In genomic region chr2:217650716-217651360, GRCh38 we compare ENCODE assay signal across 9 cellular contexts.
DNase-seq lines count a peak whose midpoint lies in the region; ATAC-seq, FAIRE-seq and TF ChIP-seq lines count a peak whose summit lies in the region.
"Had no signal": no experiment of that assay in that cellular context is flagged by ENCODE, and none has a peak within 500 bp of the region (broad histone marks: within the 10 kb centered on the region; RNA-seq: fewer than 3 reads in every experiment).

No MANE protein-coding gene starts in this region.

- peak; percentile 73 to 79 for TF ChIP-seq RAD21 in H1 (IDR thresholded peaks at IDR 0.05 in 1 of 2, conservative IDR thresholded peaks at IDR 0.05 in 1 of 2; ENCODE audit: low read depth in 2 of 2, low read length in 2 of 2)

- H3K9me3 ChIP-seq in Panc1 (ENCODE audit: control insufficient read depth, insufficient read depth, low read depth, low read length): no peaks in the 10 kb centered on the region
- H3K9me3 ChIP-seq in H1 (ENCODE audit: insufficient read depth in 2 of 2, low read depth in 1 of 2, low read length in 1 of 2): no peaks in the 10 kb centered on the region
- H3K9me3 ChIP-seq: SJSA1 had no signal

- peak overlapping the region; percentile 12 to 45; a peak in 3 of 4 replicates for H3K4me2 ChIP-seq in H1 (ENCODE audit: insufficient read depth in 1 of 2, low read depth in 2 of 2, low read length in 2 of 2)

- H3K18ac ChIP-seq in H1 (ENCODE audit: extremely low read depth, low read length): no peak overlapping the region

- TF ChIP-seq POLR2A in H1 (IDR thresholded peaks at IDR 0.05; ENCODE audit: control extremely low read depth in 1 of 2, low read depth in 2 of 2, low read length in 2 of 2): no peak

- TF ChIP-seq CTCF in BJ (IDR thresholded peaks at IDR 0.05; ENCODE audit: insufficient read depth, low read depth, low read length): peak; percentile 83
- TF ChIP-seq CTCF in GM13976 (IDR thresholded peaks at IDR 0.05; ENCODE audit: borderline replicate concordance, control extremely low read depth, extremely low read depth, insufficient read depth, missing control alignments): peak; percentile 67
- TF ChIP-seq CTCF in Panc1 (IDR thresholded peaks at IDR 0.05): peak; percentile 66
- peak; percentile 47 to 94 (median 77) for TF ChIP-seq CTCF in H1 (IDR thresholded peaks at IDR 0.05; ENCODE audit: control extremely low read depth in 1 of 3, insufficient read depth in 1 of 3, low read depth in 1 of 3, low read length in 3 of 3)

- CTCF ChIA-PET in BJ (lab: Yijun Ruan, JAX) (interaction anchor here (0.6 to 7.9 kb wide), 40 partner anchors 8 to 1268 kb away, joined by 3 to 123 read pairs (median 4); no protein-coding TSS in a partner anchor), Panc1 (lab: Charles Lee) (no interaction called here), H1 (lab: Charles Lee; ENCODE audit: partially characterized antibody) (interaction anchor here (0.6 to 10.0 kb wide), 58 partner anchors 8 to 969 kb away, joined by 3 to 91 read pairs (median 4); partner anchors contain the start of gene IGFBP5)

- no peaks in the 10 kb centered on the region for H3K79me2 ChIP-seq in H1 (ENCODE audit: control insufficient read depth in 1 of 2, insufficient read depth in 2 of 2, low read length in 2 of 2)

- in situ Hi-C loops in GM13976 (cut with MboI; ENCODE audit: low sequenced_read_pairs, unreplicated experiment): no loop called here
- in situ Hi-C loops in Panc1 (cut with HindIII; ENCODE audit: low pct_unique_long_range_greater_than_20kb, low sequenced_read_pairs): no loop called here

- no peak overlapping the region for H3K56ac ChIP-seq in H1 (replicated peaks; ENCODE audit: insufficient read length, low read depth, low read length)

- FAIRE-seq in H1 (lab: Jason Lieb, UNC): no peak

- POLR2A ChIA-PET in BJ (lab: Charles Lee): interaction anchor here (0.6 kb wide), 1 partner anchor 1023 kb away, joined by 3 read pairs; no protein-coding TSS in a partner anchor
- POLR2A ChIA-PET in Panc1 (lab: Charles Lee): no interaction called here
- POLR2A ChIA-PET in H1 (lab: Charles Lee; ENCODE audit: partially characterized antibody): interaction anchor here (0.9 kb wide), 1 partner anchor 1152 kb away, joined by 3 read pairs; the partner anchor contains the start of gene RPL37A

- no TSS peak for BruUV-seq in Panc1 (replicated peaks; lab: Mats Ljungman, UMichigan)

- no peak overlapping the region for H2AK5ac ChIP-seq in H1 (ENCODE audit: low read depth, low read length)

- no peak overlapping the region for H4K91ac ChIP-seq in H1 (replicated peaks; ENCODE audit: insufficient read length, low read length)

- H3K4ac ChIP-seq in H1 (replicated peaks; ENCODE audit: insufficient read length, low read depth, low read length): no peak overlapping the region

- no peak overlapping the region for H2BK20ac ChIP-seq in H1 (ENCODE audit: low read length)

- no peaks in the 10 kb centered on the region for H3K79me1 ChIP-seq in H1 (ENCODE audit: low read depth, low read length)

- H3K36me3 ChIP-seq in BJ (ENCODE audit: control insufficient read depth, insufficient read depth, low read length) (no peaks in the 10 kb centered on the region), Panc1 (ENCODE audit: control insufficient read depth, insufficient read depth, low read length) (no peaks in the 10 kb centered on the region), H1 (ENCODE audit: control insufficient read depth in 2 of 4, insufficient read depth in 4 of 4, low read length in 3 of 4) (no peaks in the 10 kb centered on the region)
- H3K36me3 ChIP-seq: SJSA1 had no signal

- no peak overlapping the region for H2BK120ac ChIP-seq in H1 (replicated peaks; ENCODE audit: low read depth, low read length)

- ATAC-seq in Panc1: no peak
- ATAC-seq in HG02852 (IDR thresholded peaks at IDR 0.05; ENCODE audit: unreplicated experiment): no peak
- no peak for ATAC-seq in GM21825 (IDR thresholded peaks at IDR 0.05; ENCODE audit: unreplicated experiment)

- no peak overlapping the region for H4K5ac ChIP-seq in H1 (ENCODE audit: insufficient read length, low read depth, low read length)

- H3K4me1 ChIP-seq in Panc1 (ENCODE audit: control insufficient read depth, insufficient read depth, low read length) (no peaks in the 10 kb centered on the region), H1 (replicated peaks in 1 of 4; ENCODE audit: control insufficient read depth in 3 of 4, insufficient read depth in 4 of 4, low read length in 3 of 4) (peaks cover 0 to 5% (median under 1%) of the 10 kb centered on the region in 4 experiments; a peak in 2 of 7 replicates)

- DNase-seq in BJ (ENCODE audit: low read depth) (no peak), GM13976 (ENCODE audit: low spot score) (peak; percentile 65), HuH-7 (ENCODE audit: low spot score) (peak; percentile 54), Panc1 (ENCODE audit: low read depth, low spot score) (peak; percentile 24), H1 (ENCODE audit: low read depth in 1 of 2, low spot score in 2 of 2) (peak; percentile 51 to 54), lung microvascular endothelial cell (ENCODE audit: low read depth in 2 of 2) (peak; percentile 57 to 69)

- H3K4me3 ChIP-seq in BJ (ENCODE audit: low read depth, low read length) (no peak overlapping the region), Panc1 (ENCODE audit: low read depth in 2 of 2, low read length in 2 of 2) (no peak overlapping the region), H1 (ENCODE audit: extremely low read depth in 1 of 4, insufficient read depth in 2 of 4, low read depth in 3 of 4, low read length in 4 of 4) (peak overlapping the region in 1 of 4 experiments; percentile 35; a peak in 2 of 8 replicates)
- H3K4me3 ChIP-seq: SJSA1 had no signal

- H4K8ac ChIP-seq in H1 (ENCODE audit: extremely low read depth, insufficient read depth, low read length): no peak overlapping the region

- H3K27ac ChIP-seq in Panc1 (ENCODE audit: low read length) (no peak overlapping the region), H1 (ENCODE audit: low read depth, low read length) (no peak overlapping the region)
- H3K27ac ChIP-seq: SJSA1 had no signal

- WGBS in H1 (ENCODE audit: extremely low coverage in 1 of 2, insufficient coverage in 1 of 2, insufficient read length in 1 of 2, insufficient replicate concordance in 2 of 2, low coverage in 1 of 2, low lambda C conversion rate in 2 of 2, missing lambda C conversion rate in 1 of 2), 2 experiments: 58% methylated on average over 7 of the region's 9 CpGs; no CpG with 5 or more reads in 1 of the 2 experiments

- 0 out of 2 replicates have a peak overlapping the region, but pooled peaks have one; percentile 59 for H2AFZ ChIP-seq in H1 (ENCODE audit: low read length)

- no peaks in the 10 kb centered on the region for H4K20me1 ChIP-seq in H1 (replicated peaks in 1 of 2; ENCODE audit: control insufficient read depth in 1 of 2, insufficient read depth in 2 of 2, low read length in 2 of 2)

- no peaks in the 10 kb centered on the region for H3K27me3 ChIP-seq in BJ (ENCODE audit: control insufficient read depth, insufficient read depth, low read length)
- no peaks in the 10 kb centered on the region; the same call in 1 of the 2 replicates for H3K27me3 ChIP-seq in Panc1 (ENCODE audit: control insufficient read depth, insufficient read depth, low read length)
- peaks cover 0 to 2% (median 0%) of the 10 kb centered on the region in 4 experiments; a peak in 1 of 7 replicates for H3K27me3 ChIP-seq in H1 (replicated peaks in 1 of 4; ENCODE audit: control insufficient read depth in 3 of 4, extremely low read depth in 1 of 4, insufficient read depth in 3 of 4, low read length in 3 of 4)
- H3K27me3 ChIP-seq: SJSA1 had no signal

- H3K9ac ChIP-seq in H1 (replicated peaks in 1 of 4; ENCODE audit: extremely low read depth in 1 of 4, low read depth in 3 of 4, low read length in 3 of 4): no peak overlapping the region

- H3K23me2 ChIP-seq in H1 (ENCODE audit: low read depth, low read length): no peaks in the 10 kb centered on the region

- intact Hi-C loops in Panc1 (cut with micrococcal nuclease; ENCODE audit: unreplicated experiment): no loop called here

- no peak for TF ChIP-seq EP300 in H1 (IDR thresholded peaks at IDR 0.05; ENCODE audit: borderline replicate concordance in 1 of 2, low read depth in 2 of 2, low read length in 2 of 2)

- H3K14ac ChIP-seq in H1 (ENCODE audit: insufficient read length): no peak overlapping the region

- no peak overlapping the region for H2BK12ac ChIP-seq in H1 (ENCODE audit: low read depth, low read length)

- H2BK5ac ChIP-seq in H1 (ENCODE audit: low read depth, low read length): no peak overlapping the region

- no peak overlapping the region for H2BK15ac ChIP-seq in H1 (ENCODE audit: low read length)

- no peak overlapping the region for H3K23ac ChIP-seq in H1 (ENCODE audit: insufficient read length)

TF ChIP-seq in H1, 55 proteins besides CTCF, POLR2A, EP300 and RAD21 (continues in another document):
- TF ChIP-seq USF2 (IDR thresholded peaks at IDR 0.05; ENCODE audit: low read length) (no peak), SAP30 (IDR thresholded peaks at IDR 0.05; ENCODE audit: insufficient read depth, insufficient replicate concordance, low read length) (no peak), SIX5 (IDR thresholded peaks at IDR 0.05; ENCODE audit: low read depth, low read length) (no peak), ASH2L (IDR thresholded peaks at IDR 0.05; ENCODE audit: low read length) (no peak), CBX5 (IDR thresholded peaks at IDR 0.05; ENCODE audit: low read depth, low read length) (no peak), KDM5A (IDR thresholded peaks at IDR 0.05; ENCODE audit: low read length) (no peak), KDM4A (IDR thresholded peaks at IDR 0.05; ENCODE audit: low read depth, low read length, severe bottlenecking) (no peak), HDAC6 (IDR thresholded peaks at IDR 0.05; ENCODE audit: low read depth, low read length) (no peak), FOSL1 (IDR thresholded peaks at IDR 0.05; ENCODE audit: insufficient read depth, low read depth, low read length) (no peak), SP4 (IDR thresholded peaks at IDR 0.05; ENCODE audit: low read length) (no peak), BRCA1 (IDR thresholded peaks at IDR 0.05; ENCODE audit: low read depth, low read length) (no peak), JUND (IDR thresholded peaks at IDR 0.05; ENCODE audit: low read length) (peak; percentile 36; the same call in 1 of the 2 replicates)
